18 cellular contexts compared by ENCODE assay signal in the genomic region with DNA sequence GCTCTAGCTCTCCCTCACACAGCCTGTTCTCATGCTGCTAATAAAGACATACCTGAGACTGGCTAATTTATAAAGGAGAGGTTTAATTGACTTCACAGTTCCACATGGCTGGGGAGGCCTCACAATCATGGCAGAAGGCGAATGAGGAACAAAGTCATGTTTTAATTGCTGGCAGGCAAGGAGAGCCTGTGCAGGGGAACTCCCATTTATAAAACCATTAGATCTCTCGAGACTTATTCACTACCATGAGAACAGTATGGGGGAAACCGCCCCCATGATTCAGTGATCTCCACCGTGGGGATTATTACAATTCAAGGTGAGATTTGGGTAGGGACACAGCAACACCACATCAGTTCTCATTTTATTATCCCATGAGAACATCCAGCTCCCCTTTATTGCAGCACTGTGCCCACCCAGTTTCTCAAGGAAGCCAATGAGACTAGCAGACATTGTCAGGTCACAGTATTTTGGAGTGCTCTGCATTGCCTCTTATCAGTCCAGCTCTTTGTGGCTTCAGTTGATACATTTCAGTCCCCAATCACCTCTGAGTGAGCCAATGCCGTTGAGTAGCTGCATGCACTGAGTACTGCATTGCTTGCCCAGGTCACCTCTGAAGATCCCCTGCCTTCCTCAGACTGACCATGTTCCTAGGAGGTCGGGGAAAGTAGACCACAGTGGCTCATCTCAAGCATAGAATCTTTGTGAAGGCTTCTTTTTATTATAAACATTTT.
DNase-seq lines count a peak whose midpoint lies in the region; ATAC-seq and TF ChIP-seq lines count a peak whose summit lies in the region.
"Had no signal": no experiment of that assay in that cellular context is flagged by ENCODE, and none has a peak within 500 bp of the region (broad histone marks: within the 10 kb centered on the region; RNA-seq: fewer than 3 reads in every experiment).

No MANE protein-coding gene starts in this region.

- no TSS peak for BruUV-seq in IMR-90 (replicated peaks; lab: Mats Ljungman, UMichigan)

- H3K9ac ChIP-seq in IMR-90 (ENCODE audit: low read depth, low read length) (no peak overlapping the region), rectal smooth muscle tissue (ENCODE audit: low read length) (no peak overlapping the region), Karpas-422 (ENCODE audit: low read length) (no peak overlapping the region)

- H4K5ac ChIP-seq in IMR-90 (ENCODE audit: low read depth, low read length) = no peak overlapping the region

- H3K4me2 ChIP-seq in IMR-90 (ENCODE audit: low read depth, low read length) (no peak overlapping the region), Karpas-422 (ENCODE audit: low read depth, low read length, poor library complexity, severe bottlenecking) (no peak overlapping the region)

- DNase-seq in IMR-90 (no peak), RWPE2 (ENCODE audit: low spot score) (no peak), esophagus muscularis mucosa (ENCODE audit: extremely low spot score) (no peak), mucosa of gallbladder (ENCODE audit: low spot score) (no peak), NCI-H226 (no peak), Karpas-422 (no peak), UCSD-AML1 (lab: John Stamatoyannopoulos, UW; ENCODE audit: unreplicated experiment) (no peak)
- DNase-seq: ACHN, AML-193, H9, Kasumi-1, NCI-H1105, NCI-H1694 treated with DMSO at 0.1 percent for 48 hours, NCI-H446, NCI-H69 had no signal

- no peak overlapping the region for H3K18ac ChIP-seq in IMR-90 (ENCODE audit: low read depth, low read length)

- H2BK120ac ChIP-seq in IMR-90 (ENCODE audit: low read depth, low read length) = no peak overlapping the region

- peaks cover 3 to 21% of the 10 kb centered on the region in 2 experiments; a peak in 3 of 4 replicates for H3K79me1 ChIP-seq in IMR-90 (ENCODE audit: low read depth in 1 of 2, low read length in 2 of 2)

- no peaks in the 10 kb centered on the region for H3K79me2 ChIP-seq in Karpas-422 (ENCODE audit: low read length)

- H4K8ac ChIP-seq in IMR-90 (ENCODE audit: low read depth in 2 of 2, low read length in 2 of 2) = 0 out of 4 replicates have a peak overlapping the region, but pooled peaks of 1 of the 2 experiments have one; percentile 21

- H2BK15ac ChIP-seq in IMR-90 (ENCODE audit: low read depth, low read length) = no peak overlapping the region

- no peak overlapping the region; the same call in 1 of the 2 replicates for H2AK5ac ChIP-seq in IMR-90 (ENCODE audit: low read depth, low read length)

- H4K20me1 ChIP-seq in IMR-90 (ENCODE audit: insufficient read depth, low read length) = no peaks in the 10 kb centered on the region
- H4K20me1 ChIP-seq in Karpas-422 (ENCODE audit: insufficient read depth, low read depth, low read length) = no peaks in the 10 kb centered on the region

- H2BK20ac ChIP-seq in IMR-90 (ENCODE audit: low read depth, low read length) = no peak overlapping the region

- POLR2A ChIA-PET in IMR-90 (lab: Charles Lee; ENCODE audit: unreplicated experiment) = no interaction called here

- H3K9me1 ChIP-seq in IMR-90 (ENCODE audit: insufficient read depth, low read length) = peaks cover 17% of the 10 kb centered on the region

- H3K9me2 ChIP-seq in Karpas-422 (replicated peaks; ENCODE audit: insufficient read depth, low read length) = no peaks in the 10 kb centered on the region

- no peak for TF ChIP-seq EP300 in esophagus muscularis mucosa (IDR thresholded peaks at IDR 0.05)

- ATAC-seq in IMR-90 (ENCODE audit: low read depth) (no peak), RWPE2 (ENCODE audit: low read depth) (no peak)
- ATAC-seq: HepG2 had no signal

- WGBS in IMR-90 (ENCODE audit: extremely low coverage in 2 of 2, insufficient read length in 1 of 2), 2 experiments = 67% methylated on average over 1 of the region's 6 CpGs; no CpG with 5 or more reads in 1 of the 2 experiments
- WGBS in esophagus muscularis mucosa = 91% methylated on average over 6 of the region's 6 CpGs

- H3K27me3 ChIP-seq in IMR-90 (ENCODE audit: control insufficient read depth, insufficient read depth, low read length) (no peaks in the 10 kb centered on the region), RWPE2 (ENCODE audit: insufficient read depth, poor library complexity, severe bottlenecking) (no peaks in the 10 kb centered on the region), esophagus muscularis mucosa (no peaks in the 10 kb centered on the region), rectal smooth muscle tissue (ENCODE audit: control insufficient read depth, insufficient read depth, low read length) (no peaks in the 10 kb centered on the region), Karpas-422 (ENCODE audit: low read length) (no peaks in the 10 kb centered on the region)

- TF ChIP-seq CTCF in IMR-90 (conservative IDR thresholded peaks at IDR 0.05; ENCODE audit: low read depth, low read length) = no peak
- TF ChIP-seq CTCF in RWPE2 (IDR thresholded peaks at IDR 0.05; ENCODE audit: poor library complexity, severe bottlenecking) = no peak
- TF ChIP-seq CTCF in esophagus muscularis mucosa (IDR thresholded peaks at IDR 0.05) = no peak

- dilution Hi-C loops in IMR-90 (cut with HindIII; ENCODE audit: low sequenced_read_pairs, unreplicated experiment) = no loop called here

- H3K9me3 ChIP-seq in IMR-90 (ENCODE audit: control insufficient read depth, insufficient read depth, low read length) = no peaks in the 10 kb centered on the region
- H3K9me3 ChIP-seq in RWPE2 (ENCODE audit: severe bottlenecking) = no peaks in the 10 kb centered on the region
- no peaks in the 10 kb centered on the region for H3K9me3 ChIP-seq in esophagus muscularis mucosa
- no peaks in the 10 kb centered on the region for H3K9me3 ChIP-seq in Karpas-422 (ENCODE audit: low read length)

- H2AFZ ChIP-seq in IMR-90 (replicated peaks; ENCODE audit: low read length, poor library complexity) (peak overlapping the region; percentile 15), Karpas-422 (ENCODE audit: low read length) (no peak overlapping the region)

- no peak overlapping the region for H3K4ac ChIP-seq in IMR-90 (ENCODE audit: low read depth, low read length)

- H3K36me3 ChIP-seq in IMR-90 (ENCODE audit: control insufficient read depth, insufficient read depth, low read length) = no peaks in the 10 kb centered on the region
- H3K36me3 ChIP-seq in RWPE2 (ENCODE audit: low read depth) = no peaks in the 10 kb centered on the region
- no peaks in the 10 kb centered on the region for H3K36me3 ChIP-seq in esophagus muscularis mucosa
- H3K36me3 ChIP-seq in rectal smooth muscle tissue (ENCODE audit: control insufficient read depth, insufficient read depth, low read length) = no peaks in the 10 kb centered on the region
- H3K36me3 ChIP-seq in Karpas-422 (ENCODE audit: insufficient read depth, low read length) = no peaks in the 10 kb centered on the region; the same call in 1 of the 2 replicates

- H3K14ac ChIP-seq in IMR-90 (replicated peaks; ENCODE audit: low read depth, low read length) = no peak overlapping the region

- in situ Hi-C loops in IMR-90 (cut with MboI; ENCODE audit: low sequenced_read_pairs) = no loop called here

- no peak overlapping the region; the same call in 1 of the 2 replicates for H4K91ac ChIP-seq in IMR-90 (ENCODE audit: insufficient read depth, low read depth, low read length)

- H3K56ac ChIP-seq in IMR-90 (ENCODE audit: extremely low read depth, insufficient read depth, low read length) = no peak overlapping the region

- TF ChIP-seq POLR2A in IMR-90 (IDR thresholded peaks at IDR 0.05; ENCODE audit: low read depth, low read length) (no peak), esophagus muscularis mucosa (IDR thresholded peaks at IDR 0.05; ENCODE audit: low read depth) (no peak)

- no peak for TF ChIP-seq RAD21 in IMR-90 (IDR thresholded peaks at IDR 0.05; ENCODE audit: low read length)

- CTCF ChIA-PET in IMR-90 (lab: Yijun Ruan, JAX) = no interaction called here

- no peak overlapping the region for H2BK5ac ChIP-seq in IMR-90 (ENCODE audit: low read depth, low read length, poor library complexity, severe bottlenecking)

- H3K4me1 ChIP-seq in IMR-90 (ENCODE audit: control insufficient read depth, insufficient read depth, low read length) = peaks cover 14% of the 10 kb centered on the region
- peaks cover 39% of the 10 kb centered on the region for H3K4me1 ChIP-seq in RWPE2 (ENCODE audit: insufficient read depth, poor library complexity, severe bottlenecking)
- peaks cover 39 to 61% (median 54%) of the 10 kb centered on the region in 4 donors for H3K4me1 ChIP-seq in esophagus muscularis mucosa
- H3K4me1 ChIP-seq in rectal smooth muscle tissue (ENCODE audit: control insufficient read depth, insufficient read depth, low read length) = peaks cover 17% of the 10 kb centered on the region
- peaks cover 71% of the 10 kb centered on the region for H3K4me1 ChIP-seq in Karpas-422 (ENCODE audit: low read length)

- intact Hi-C loops in IMR-90 (cut with micrococcal nuclease) (no loop called here), esophagus muscularis mucosa (cut with DNase I) (no loop called here)

- H3K4me3 ChIP-seq in IMR-90 (ENCODE audit: insufficient read depth, low read depth, low read length) (no peak overlapping the region), RWPE2 (ENCODE audit: severe bottlenecking) (no peak overlapping the region), esophagus muscularis mucosa (no peak overlapping the region), rectal smooth muscle tissue (ENCODE audit: low read length) (no peak overlapping the region), Karpas-422 (ENCODE audit: low read length) (no peak overlapping the region)

- no peak overlapping the region for H2AK9ac ChIP-seq in IMR-90 (replicated peaks; ENCODE audit: low read depth, low read length, poor library complexity)

- H3K27ac ChIP-seq in IMR-90 (ENCODE audit: insufficient read depth, low read length) (no peak overlapping the region), RWPE2 (ENCODE audit: poor library complexity, severe bottlenecking) (peak overlapping the region; percentile 89), esophagus muscularis mucosa (replicated peaks in 1 of 4) (peak overlapping the region in 3 of 4 donors; percentile 82 to 89 (median 87)), rectal smooth muscle tissue (ENCODE audit: low read depth, low read length) (peak overlapping the region; percentile 94), Karpas-422 (ENCODE audit: low read length) (no peak overlapping the region)
- H3K27ac ChIP-seq: RWPE1 had no signal

- no peak overlapping the region; the same call in 1 of the 2 replicates for H3K23ac ChIP-seq in IMR-90 (ENCODE audit: low read depth, low read length)

TF ChIP-seq in IMR-90, 13 proteins besides CTCF, POLR2A, EP300 and RAD21 (continues in another document):
- TF ChIP-seq, protein P1, sequence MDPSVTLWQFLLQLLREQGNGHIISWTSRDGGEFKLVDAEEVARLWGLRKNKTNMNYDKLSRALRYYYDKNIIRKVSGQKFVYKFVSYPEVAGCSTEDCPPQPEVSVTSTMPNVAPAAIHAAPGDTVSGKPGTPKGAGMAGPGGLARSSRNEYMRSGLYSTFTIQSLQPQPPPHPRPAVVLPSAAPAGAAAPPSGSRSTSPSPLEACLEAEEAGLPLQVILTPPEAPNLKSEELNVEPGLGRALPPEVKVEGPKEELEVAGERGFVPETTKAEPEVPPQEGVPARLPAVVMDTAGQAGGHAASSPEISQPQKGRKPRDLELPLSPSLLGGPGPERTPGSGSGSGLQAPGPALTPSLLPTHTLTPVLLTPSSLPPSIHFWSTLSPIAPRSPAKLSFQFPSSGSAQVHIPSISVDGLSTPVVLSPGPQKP (IDR thresholded peaks at IDR 0.05; ENCODE audit: borderline replicate concordance, low read depth, low read length) = no peak
- TF ChIP-seq MXI1 (IDR thresholded peaks at IDR 0.05; ENCODE audit: borderline replicate concordance, low read depth, low read length) = no peak

Comparison
In these comparisons a context has a peak if more than half of its experiments do, and no peak if none do; other contexts are left out.
1. H3K27ac ChIP-seq: peak in RWPE2 (single experiment), esophagus muscularis mucosa (3 of 4) and rectal smooth muscle tissue (single experiment); none in IMR-90 (single experiment) and Karpas-422 (single experiment).